In the genomic region with DNA sequence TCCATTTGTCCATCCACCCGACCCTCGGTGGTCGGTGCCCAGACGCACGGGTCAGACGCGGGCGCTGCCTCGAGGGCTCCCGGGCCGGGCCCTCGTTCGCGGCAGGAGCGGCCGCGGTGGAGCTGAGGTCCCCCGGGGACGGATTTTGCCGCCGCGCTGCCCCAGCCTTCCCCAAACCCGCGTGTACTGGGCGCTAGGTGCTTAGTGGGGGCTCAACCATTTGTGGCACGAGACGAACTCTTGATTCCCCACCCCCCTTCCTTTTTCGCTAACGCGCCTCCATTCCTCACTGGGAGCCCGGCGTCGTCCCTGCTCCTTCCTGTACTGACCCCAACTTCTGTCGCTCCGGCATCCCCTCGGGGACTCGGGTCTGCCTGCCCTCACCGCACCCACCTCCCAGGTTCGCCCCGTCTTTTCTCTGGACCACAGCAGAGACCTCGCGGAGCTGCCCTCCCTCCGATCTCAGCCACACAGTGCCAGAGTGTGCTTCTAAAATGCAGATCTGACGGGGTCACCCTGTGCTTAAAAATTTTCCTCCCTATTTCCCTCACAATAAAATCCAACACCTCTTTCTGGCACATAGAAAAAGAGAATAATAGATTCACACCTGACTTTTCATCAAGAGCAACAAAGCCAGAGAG, we compare ENCODE assay signal across 9 cellular contexts. TPM values are rescaled to one million over a fixed set of nuclear protein-coding genes. Genes with fewer than 3 reads are reported as not detected.
DNase-seq lines count a peak whose midpoint lies in the region; ATAC-seq and TF ChIP-seq lines count a peak whose summit lies in the region.
"Had no signal": no experiment of that assay in that cellular context is flagged by ENCODE, and none has a peak within 500 bp of the region (broad histone marks: within the 10 kb centered on the region; RNA-seq: fewer than 3 reads in every experiment).

No MANE protein-coding gene starts in this region.

- H3K27me3 ChIP-seq in cardiac muscle cell (peaks cover 18% of the 10 kb centered on the region), iPS-20b (ENCODE audit: insufficient read depth, low read length) (peaks cover 34% of the 10 kb centered on the region), suprapubic skin (no peaks in the 10 kb centered on the region)

- no peaks in the 10 kb centered on the region for H3K36me3 ChIP-seq in cardiac muscle cell
- H3K36me3 ChIP-seq in iPS-20b (ENCODE audit: insufficient read depth, low read depth, low read length): no peaks in the 10 kb centered on the region
- H3K36me3 ChIP-seq in suprapubic skin: peaks cover 11% of the 10 kb centered on the region

- peak overlapping the region; percentile 70; the same call in 1 of the 2 replicates for H3K9ac ChIP-seq in iPS-20b (ENCODE audit: low read depth, low read length)

- no peaks in the 10 kb centered on the region for H3K36me3 Mint-ChIP-seq in activated T-helper 2 cell treated with anti-CD3 and anti-CD28 coated beads, Interferon-gamma antibody, Interleukin-2, Interleukin-4, amounts not matched to agents 10 μg/mL and 5 μg/mL and 100 μg/mL, durations not matched to agents 14 hours and 24 hours and 36 hours (ENCODE audit: low read depth)

- no peak for TF ChIP-seq EP300 in suprapubic skin (IDR thresholded peaks at IDR 0.05)

- H3K9me3 ChIP-seq in cardiac muscle cell (ENCODE audit: low read depth): no peaks in the 10 kb centered on the region
- H3K9me3 ChIP-seq in iPS-20b (ENCODE audit: insufficient read depth, low read depth, low read length): no peaks in the 10 kb centered on the region
- H3K9me3 ChIP-seq in suprapubic skin: no peaks in the 10 kb centered on the region

- H3K27ac Mint-ChIP-seq in activated T-helper 2 cell treated with anti-CD3 and anti-CD28 coated beads, Interferon-gamma antibody, Interleukin-2, Interleukin-4, amounts not matched to agents 10 μg/mL and 5 μg/mL and 100 μg/mL, durations not matched to agents 14 hours and 24 hours and 36 hours: peak overlapping the region; percentile 39

- no peak for DNase-seq in cardiac muscle cell (ENCODE audit: low read depth in 1 of 2, low spot score in 1 of 2)
- DNase-seq in cardiac septum (ENCODE audit: low spot score): no peak
- no peak for DNase-seq in activated T-helper 2 cell treated with anti-CD3 and anti-CD28 coated beads, Interferon-gamma antibody, Interleukin-2, Interleukin-4, amounts not matched to agents 10 μg/mL and 5 μg/mL and 100 μg/mL, durations not matched to agents 14 hours and 24 hours and 36 hours (ENCODE audit: low spot score)
- peak in 1 of 2 donors; percentile 68 for DNase-seq in suprapubic skin (ENCODE audit: low spot score in 2 of 2)

- H3K27ac ChIP-seq in cardiac muscle cell: peak overlapping the region; percentile 53
- no peak overlapping the region for H3K27ac ChIP-seq in iPS-20b (ENCODE audit: low read length)
- H3K27ac ChIP-seq in suprapubic skin: peak overlapping the region; percentile 83

- no peak for TF ChIP-seq POLR2A in suprapubic skin (IDR thresholded peaks at IDR 0.05)

- H3K4me3 ChIP-seq in cardiac muscle cell: peak overlapping the region; percentile 23
- peak overlapping the region; percentile 73 for H3K4me3 ChIP-seq in iPS-20b (ENCODE audit: low read length)
- H3K4me3 ChIP-seq in suprapubic skin: peak overlapping the region; percentile 91

- H3K27me3 Mint-ChIP-seq in activated T-helper 2 cell treated with anti-CD3 and anti-CD28 coated beads, Interferon-gamma antibody, Interleukin-2, Interleukin-4, amounts not matched to agents 10 μg/mL and 5 μg/mL and 100 μg/mL, durations not matched to agents 14 hours and 24 hours and 36 hours (ENCODE audit: low read depth): peaks cover 30% of the 10 kb centered on the region

- no peak for ATAC-seq in GM19452 (IDR thresholded peaks at IDR 0.05; ENCODE audit: unreplicated experiment)
- no peak for ATAC-seq in HG02759 (IDR thresholded peaks at IDR 0.05; ENCODE audit: unreplicated experiment)
- no peak for ATAC-seq in GM19035 (IDR thresholded peaks at IDR 0.05; ENCODE audit: unreplicated experiment)

- 5% methylated on average over 34 of the region's 44 CpGs for WGBS in suprapubic skin

- H3K4me3 Mint-ChIP-seq in activated T-helper 2 cell treated with anti-CD3 and anti-CD28 coated beads, Interferon-gamma antibody, Interleukin-2, Interleukin-4, amounts not matched to agents 10 μg/mL and 5 μg/mL and 100 μg/mL, durations not matched to agents 14 hours and 24 hours and 36 hours (ENCODE audit: low read depth): peak overlapping the region; percentile 78

- peaks cover 17% of the 10 kb centered on the region for H3K4me1 Mint-ChIP-seq in activated T-helper 2 cell treated with anti-CD3 and anti-CD28 coated beads, Interferon-gamma antibody, Interleukin-2, Interleukin-4, amounts not matched to agents 10 μg/mL and 5 μg/mL and 100 μg/mL, durations not matched to agents 14 hours and 24 hours and 36 hours (ENCODE audit: low read depth)

- no peaks in the 10 kb centered on the region for H3K4me1 ChIP-seq in cardiac muscle cell (ENCODE audit: low read depth)
- H3K4me1 ChIP-seq in iPS-20b (ENCODE audit: insufficient read depth, low read length): peaks cover 10% of the 10 kb centered on the region; the same call in 1 of the 2 replicates
- H3K4me1 ChIP-seq in suprapubic skin: peaks cover 42% of the 10 kb centered on the region

- no peaks in the 10 kb centered on the region for H3K9me3 Mint-ChIP-seq in activated T-helper 2 cell treated with anti-CD3 and anti-CD28 coated beads, Interferon-gamma antibody, Interleukin-2, Interleukin-4, amounts not matched to agents 10 μg/mL and 5 μg/mL and 100 μg/mL, durations not matched to agents 14 hours and 24 hours and 36 hours

- TF ChIP-seq CTCF in cardiac muscle cell (IDR thresholded peaks at IDR 0.05; ENCODE audit: low read depth, low read length): no peak
- no peak for TF ChIP-seq CTCF in suprapubic skin (IDR thresholded peaks at IDR 0.05)

- intact Hi-C loops in cardiac septum (cut with DNase I): loop anchor here (2.0 kb wide), 1 partner anchor 281 kb away; a partner anchor contains a TSS
- intact Hi-C loops in activated T-helper 2 cell treated with anti-CD3 and anti-CD28 coated beads, Interferon-gamma antibody, Interleukin-2, Interleukin-4, amounts not matched to agents 10 μg/mL and 5 μg/mL and 100 μg/mL, durations not matched to agents 14 hours and 24 hours and 36 hours (cut with micrococcal nuclease): loop anchor here (5.0 kb wide), 1 partner anchor 164 kb away; a partner anchor contains a TSS

RNA-seq across cellular contexts. Expression of a gene that starts 0.9 kb away (rescaled TPM):
- 8.9 and 31.3 TPM in 2 replicates for total RNA-seq in cardiac muscle cell
- 10.2 and 10.9 TPM in 2 replicates for polyA plus RNA-seq in cardiac muscle cell
- total RNA-seq in cardiac septum: 89.6 TPM
- 11.6 and 11.8 TPM in 2 replicates for total RNA-seq in activated T-helper 2 cell treated with anti-CD3 and anti-CD28 coated beads, Interferon-gamma antibody, Interleukin-2, Interleukin-4, amounts not matched to agents 10 μg/mL and 5 μg/mL and 100 μg/mL, durations not matched to agents 14 hours and 24 hours and 36 hours
- total RNA-seq in suprapubic skin: 100 to 1,000 TPM in 1 of 4 donors, 10 to 100 TPM in 3; 38.1 to 126 (median 56.3) TPM

RNA-seq across cellular contexts. Expression of a gene that starts 56.3 kb away (rescaled TPM):
- total RNA-seq in cardiac muscle cell: 0.57 and 1.3 TPM in 2 replicates
- polyA plus RNA-seq in cardiac muscle cell: 0.77 and 0.97 TPM in 2 replicates
- total RNA-seq in cardiac septum: not detected
- 7.3 and 8.3 TPM in 2 replicates for total RNA-seq in activated T-helper 2 cell treated with anti-CD3 and anti-CD28 coated beads, Interferon-gamma antibody, Interleukin-2, Interleukin-4, amounts not matched to agents 10 μg/mL and 5 μg/mL and 100 μg/mL, durations not matched to agents 14 hours and 24 hours and 36 hours
- total RNA-seq in suprapubic skin: under 1 TPM in 1 of 4 donors, not detected in 3; 0.52 TPM
- total RNA-seq: dermis microvascular lymphatic vessel endothelial cell had no signal

Comparison
In these comparisons a context has a peak if more than half of its experiments do, and no peak if none do; other contexts are left out.
1. H3K4me3 ChIP-seq: peak in every context shown above with its lines; median percentile 91 in suprapubic skin; 73 in iPS-20b; 23 in cardiac muscle cell.